8 cellular contexts compared by ENCODE assay signal in genomic region chr16:67928561-67929364, GRCh38. TPM values are rescaled to one million over a fixed set of nuclear protein-coding genes. Genes with fewer than 3 reads are reported as not detected.
DNase-seq lines count a peak whose midpoint lies in the region; ATAC-seq and TF ChIP-seq lines count a peak whose summit lies in the region.

No MANE protein-coding gene starts in this region.

- no peaks in the 10 kb centered on the region for H3K9me3 ChIP-seq in thyroid gland

- 54 to 65% methylated on average over 9 to 16 of the region's 16 CpGs for WGBS in thyroid gland, 2 donors

- peaks cover 9 to 31% of the 10 kb centered on the region in 2 donors for H3K4me1 ChIP-seq in thyroid gland

- intact Hi-C loops in thyroid gland (cut with DNase I): loop anchor here (5.0 kb wide), 2 partner anchors 46 to 111 kb away; partner anchors contain the start of gene NRN1L

- peak; percentile 88 for TF ChIP-seq CTCF in fibroblast of mammary gland (conservative IDR thresholded peaks at IDR 0.05; ENCODE audit: control insufficient read depth, insufficient read depth, low read depth, low read length)
- TF ChIP-seq CTCF in omental fat pad (IDR thresholded peaks at IDR 0.05): peak in 1 of 3 donors; percentile 71
- peak; percentile 34 to 89 (median 86) for TF ChIP-seq CTCF in thyroid gland (IDR thresholded peaks at IDR 0.05)

- no peak overlapping the region for H3K4me3 ChIP-seq in fibroblast of mammary gland (ENCODE audit: control insufficient read depth, low read depth, low read length)
- H3K4me3 ChIP-seq in thyroid gland (replicated peaks in 1 of 3): no peak overlapping the region

- no peak for TF ChIP-seq POLR2A in thyroid gland (IDR thresholded peaks at IDR 0.05)

- H3K36me3 ChIP-seq in thyroid gland: peaks cover 6 to 13% of the 10 kb centered on the region in 2 donors

- ATAC-seq in omental fat pad (ENCODE audit: low FRiP score): peak; percentile 46

- H3K27me3 ChIP-seq in thyroid gland: no peaks in the 10 kb centered on the region

- peak; percentile 81 for DNase-seq in ELF-1 (ENCODE audit: low read depth, low spot score)
- peak; percentile 89 for DNase-seq in HPDE6-E6E7 (ENCODE audit: extremely low spot score)
- peak; percentile 68 for DNase-seq in RKO (ENCODE audit: low spot score)
- DNase-seq in activated T-cell treated with anti-CD3 and anti-CD28 coated beads, Interleukin-2, amount 50 U/mL, for 48 hours: peak; percentile 87
- peak; percentile 52 for DNase-seq in fibroblast of mammary gland (ENCODE audit: low read depth)
- peak; percentile 56 for DNase-seq in omental fat pad (ENCODE audit: low spot score)
- peak; percentile 71 to 78 for DNase-seq in thyroid gland
- no peak for DNase-seq in KG1 (lab: John Stamatoyannopoulos, UW)

- H3K27ac ChIP-seq in thyroid gland: no peak overlapping the region

RNA-seq across cellular contexts. Expression of gene CTRL, which starts 2.9 kb away (rescaled TPM):
- 1 to 10 TPM in 3 of 4 donors, under 1 TPM in 1; 0.65 to 5.0 (median 2.3) TPM for total RNA-seq in omental fat pad
- total RNA-seq in thyroid gland: under 1 TPM in 2 of 4 donors, not detected in 2; 0.34 to 0.94 TPM

RNA-seq across cellular contexts. Expression of gene PSMB10, which starts 7.9 kb away (rescaled TPM):
- total RNA-seq in omental fat pad (10 to 100 TPM; 29.9 to 53.0 (median 45.3) TPM), thyroid gland (10 to 100 TPM; 22.9 to 39.7 (median 32.5) TPM)

RNA-seq across cellular contexts. Expression of gene LCAT, which starts 15.2 kb away (rescaled TPM):
- total RNA-seq in omental fat pad (10 to 100 TPM in 3 of 4 donors, 1 to 10 TPM in 1; 7.7 to 52.2 (median 13.0) TPM), thyroid gland (10 to 100 TPM in 3 of 4 donors, 1 to 10 TPM in 1; 9.9 to 16.4 (median 13.4) TPM)

RNA-seq across cellular contexts. Expression of gene PSKH1, which starts 35.7 kb away (rescaled TPM):
- total RNA-seq in omental fat pad: 10 to 100 TPM; 16.1 to 24.6 (median 19.9) TPM
- 10 to 100 TPM; 20.3 to 35.7 (median 28.8) TPM for total RNA-seq in thyroid gland

RNA-seq across cellular contexts. Expression of gene SLC12A4, which starts 39.7 kb away (rescaled TPM):
- 10 to 100 TPM; 39.4 to 92.2 (median 70.8) TPM for total RNA-seq in omental fat pad
- 10 to 100 TPM; 47.0 to 65.1 (median 51.7) TPM for total RNA-seq in thyroid gland
